In genomic region chr10:72260588-72261322, GRCh38 we compare ENCODE assay signal across 1 cellular context.
TF ChIP-seq lines count a peak whose summit lies in the region.

No MANE protein-coding gene starts in this region.

TF ChIP-seq in HepG2, 621 proteins besides CTCF, POLR2A, EP300 and RAD21 (continued from another document and continues in another):
- TF ChIP-seq TERF1 (CRISPR knock-in tag; IDR thresholded peaks at IDR 0.05) (no peak), ATM (IDR thresholded peaks at IDR 0.05; ENCODE audit: borderline replicate concordance) (no peak), NR3C1 (CRISPR knock-in tag; IDR thresholded peaks at IDR 0.05) (no peak), SRSF9 (IDR thresholded peaks at IDR 0.05; ENCODE audit: borderline replicate concordance, insufficient read depth, low read depth, low read length, poor library complexity, severe bottlenecking) (no peak), ZNF772 (CRISPR knock-in tag; IDR thresholded peaks at IDR 0.05) (0 out of 2 replicates have a peak, but pooled peaks have one; percentile 52), ZKSCAN8 (CRISPR knock-in tag; IDR thresholded peaks at IDR 0.05; ENCODE audit: borderline replicate concordance) (peak; percentile 81; the same call in 1 of the 2 replicates), CREB3 (CRISPR knock-in tag; IDR thresholded peaks at IDR 0.05) (no peak), ZNF891 (CRISPR knock-in tag; IDR thresholded peaks at IDR 0.05) (no peak), ZMYM2 (CRISPR knock-in tag; IDR thresholded peaks at IDR 0.05) (peak; percentile 48; the same call in 1 of the 2 replicates), REL (CRISPR knock-in tag; conservative IDR thresholded peaks at IDR 0.05) (no peak), ZNF746 (CRISPR knock-in tag; IDR thresholded peaks at IDR 0.05) (peak; percentile 95), FOXK1 (CRISPR knock-in tag; IDR thresholded peaks at IDR 0.05; ENCODE audit: borderline replicate concordance, low read depth) (peak; percentile 26; the same call in 1 of the 2 replicates), ZFY (CRISPR knock-in tag; IDR thresholded peaks at IDR 0.05) (no peak; the same call in none of the 2 replicates), NFATC3 (CRISPR knock-in tag; IDR thresholded peaks at IDR 0.05) (no peak), ZSCAN30 (CRISPR knock-in tag; IDR thresholded peaks at IDR 0.05) (no peak), RXRB (CRISPR knock-in tag; IDR thresholded peaks at IDR 0.05; ENCODE audit: borderline replicate concordance) (peak; percentile 83), FOXO1 (CRISPR knock-in tag; IDR thresholded peaks at IDR 0.05) (no peak; the same call in 1 of the 2 replicates), NR2F1 (CRISPR knock-in tag; IDR thresholded peaks at IDR 0.05) (peak in 1 of 2 experiments; percentile 2; a peak in 1 of 4 replicates), ZNF496 (CRISPR knock-in tag; IDR thresholded peaks at IDR 0.05; ENCODE audit: insufficient replicate concordance) (no peak), ZNF577 (CRISPR knock-in tag; IDR thresholded peaks at IDR 0.05; ENCODE audit: borderline replicate concordance, low read depth) (no peak), REPIN1 (CRISPR knock-in tag; IDR thresholded peaks at IDR 0.05; ENCODE audit: borderline replicate concordance, low read depth) (0 out of 2 replicates have a peak, but pooled peaks have one; percentile 29), ZNF670 (CRISPR knock-in tag; IDR thresholded peaks at IDR 0.05; ENCODE audit: borderline replicate concordance) (peak; percentile 87), ZBTB20 (CRISPR knock-in tag; IDR thresholded peaks at IDR 0.05; ENCODE audit: borderline replicate concordance, low read depth) (peak; percentile 64; the same call in 1 of the 2 replicates), HIC2 (CRISPR knock-in tag; IDR thresholded peaks at IDR 0.05; ENCODE audit: low read depth) (peak; percentile 76), RARA (CRISPR knock-in tag; IDR thresholded peaks at IDR 0.05) (peak; percentile 81), ZNF12 (CRISPR knock-in tag; IDR thresholded peaks at IDR 0.05) (no peak), ZBTB46 (CRISPR knock-in tag; IDR thresholded peaks at IDR 0.05; ENCODE audit: borderline replicate concordance) (no peak), ZNF34 (CRISPR knock-in tag; IDR thresholded peaks at IDR 0.05; ENCODE audit: borderline replicate concordance) (no peak), FOXK2 (IDR thresholded peaks at IDR 0.05) (no peak), CEBPG (CRISPR knock-in tag; IDR thresholded peaks at IDR 0.05) (peak; percentile 33), ZNF776 (CRISPR knock-in tag; IDR thresholded peaks at IDR 0.05) (no peak), ZBTB26 (CRISPR knock-in tag; IDR thresholded peaks at IDR 0.05; ENCODE audit: borderline replicate concordance) (no peak; the same call in 1 of the 2 replicates), YEATS4 (CRISPR knock-in tag; IDR thresholded peaks at IDR 0.05; ENCODE audit: borderline replicate concordance) (peak; percentile 70; the same call in 1 of the 2 replicates), ZNF792 (CRISPR knock-in tag; IDR thresholded peaks at IDR 0.05) (peak; percentile 60), JUNB (CRISPR knock-in tag; IDR thresholded peaks at IDR 0.05; ENCODE audit: borderline replicate concordance) (no peak; the same call in 1 of the 2 replicates), ZNF766 (CRISPR knock-in tag; IDR thresholded peaks at IDR 0.05; ENCODE audit: borderline replicate concordance) (0 out of 2 replicates have a peak, but pooled peaks have one; percentile 24), TEF (CRISPR knock-in tag; IDR thresholded peaks at IDR 0.05) (no peak), MBNL3 (CRISPR knock-in tag; conservative IDR thresholded peaks at IDR 0.05) (no peak)
- TF ChIP-seq, protein P1, sequence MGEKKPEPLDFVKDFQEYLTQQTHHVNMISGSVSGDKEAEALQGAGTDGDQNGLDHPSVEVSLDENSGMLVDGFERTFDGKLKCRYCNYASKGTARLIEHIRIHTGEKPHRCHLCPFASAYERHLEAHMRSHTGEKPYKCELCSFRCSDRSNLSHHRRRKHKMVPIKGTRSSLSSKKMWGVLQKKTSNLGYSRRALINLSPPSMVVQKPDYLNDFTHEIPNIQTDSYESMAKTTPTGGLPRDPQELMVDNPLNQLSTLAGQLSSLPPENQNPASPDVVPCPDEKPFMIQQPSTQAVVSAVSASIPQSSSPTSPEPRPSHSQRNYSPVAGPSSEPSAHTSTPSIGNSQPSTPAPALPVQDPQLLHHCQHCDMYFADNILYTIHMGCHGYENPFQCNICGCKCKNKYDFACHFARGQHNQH (CRISPR knock-in tag; IDR thresholded peaks at IDR 0.05) = peak; percentile 82
- TF ChIP-seq, protein P2, sequence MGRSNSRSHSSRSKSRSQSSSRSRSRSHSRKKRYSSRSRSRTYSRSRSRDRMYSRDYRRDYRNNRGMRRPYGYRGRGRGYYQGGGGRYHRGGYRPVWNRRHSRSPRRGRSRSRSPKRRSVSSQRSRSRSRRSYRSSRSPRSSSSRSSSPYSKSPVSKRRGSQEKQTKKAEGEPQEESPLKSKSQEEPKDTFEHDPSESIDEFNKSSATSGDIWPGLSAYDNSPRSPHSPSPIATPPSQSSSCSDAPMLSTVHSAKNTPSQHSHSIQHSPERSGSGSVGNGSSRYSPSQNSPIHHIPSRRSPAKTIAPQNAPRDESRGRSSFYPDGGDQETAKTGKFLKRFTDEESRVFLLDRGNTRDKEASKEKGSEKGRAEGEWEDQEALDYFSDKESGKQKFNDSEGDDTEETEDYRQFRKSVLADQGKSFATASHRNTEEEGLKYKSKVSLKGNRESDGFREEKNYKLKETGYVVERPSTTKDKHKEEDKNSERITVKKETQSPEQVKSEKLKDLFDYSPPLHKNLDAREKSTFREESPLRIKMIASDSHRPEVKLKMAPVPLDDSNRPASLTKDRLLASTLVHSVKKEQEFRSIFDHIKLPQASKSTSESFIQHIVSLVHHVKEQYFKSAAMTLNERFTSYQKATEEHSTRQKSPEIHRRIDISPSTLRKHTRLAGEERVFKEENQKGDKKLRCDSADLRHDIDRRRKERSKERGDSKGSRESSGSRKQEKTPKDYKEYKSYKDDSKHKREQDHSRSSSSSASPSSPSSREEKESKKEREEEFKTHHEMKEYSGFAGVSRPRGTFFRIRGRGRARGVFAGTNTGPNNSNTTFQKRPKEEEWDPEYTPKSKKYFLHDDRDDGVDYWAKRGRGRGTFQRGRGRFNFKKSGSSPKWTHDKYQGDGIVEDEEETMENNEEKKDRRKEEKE (IDR thresholded peaks at IDR 0.05) = no peak
- TF ChIP-seq, protein P3, sequence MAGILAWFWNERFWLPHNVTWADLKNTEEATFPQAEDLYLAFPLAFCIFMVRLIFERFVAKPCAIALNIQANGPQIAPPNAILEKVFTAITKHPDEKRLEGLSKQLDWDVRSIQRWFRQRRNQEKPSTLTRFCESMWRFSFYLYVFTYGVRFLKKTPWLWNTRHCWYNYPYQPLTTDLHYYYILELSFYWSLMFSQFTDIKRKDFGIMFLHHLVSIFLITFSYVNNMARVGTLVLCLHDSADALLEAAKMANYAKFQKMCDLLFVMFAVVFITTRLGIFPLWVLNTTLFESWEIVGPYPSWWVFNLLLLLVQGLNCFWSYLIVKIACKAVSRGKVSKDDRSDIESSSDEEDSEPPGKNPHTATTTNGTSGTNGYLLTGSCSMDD (CRISPR knock-in tag; IDR thresholded peaks at IDR 0.05) = no peak
- TF ChIP-seq, protein P4, sequence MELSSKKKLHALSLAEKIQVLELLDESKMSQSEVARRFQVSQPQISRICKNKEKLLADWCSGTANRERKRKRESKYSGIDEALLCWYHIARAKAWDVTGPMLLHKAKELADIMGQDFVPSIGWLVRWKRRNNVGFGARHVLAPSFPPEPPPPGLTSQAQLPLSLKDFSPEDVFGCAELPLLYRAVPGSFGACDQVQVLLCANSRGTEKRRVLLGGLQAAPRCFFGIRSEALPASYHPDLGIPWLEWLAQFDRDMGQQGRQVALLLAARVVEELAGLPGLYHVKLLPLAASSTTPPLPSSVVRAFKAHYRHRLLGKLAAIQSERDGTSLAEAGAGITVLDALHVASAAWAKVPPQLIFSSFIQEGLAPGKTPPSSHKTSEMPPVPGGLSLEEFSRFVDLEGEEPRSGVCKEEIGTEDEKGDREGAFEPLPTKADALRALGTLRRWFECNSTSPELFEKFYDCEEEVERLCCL (CRISPR knock-in tag; IDR thresholded peaks at IDR 0.05; ENCODE audit: borderline replicate concordance) = peak; percentile 67; the same call in 1 of the 2 replicates
- TF ChIP-seq, protein P5, sequence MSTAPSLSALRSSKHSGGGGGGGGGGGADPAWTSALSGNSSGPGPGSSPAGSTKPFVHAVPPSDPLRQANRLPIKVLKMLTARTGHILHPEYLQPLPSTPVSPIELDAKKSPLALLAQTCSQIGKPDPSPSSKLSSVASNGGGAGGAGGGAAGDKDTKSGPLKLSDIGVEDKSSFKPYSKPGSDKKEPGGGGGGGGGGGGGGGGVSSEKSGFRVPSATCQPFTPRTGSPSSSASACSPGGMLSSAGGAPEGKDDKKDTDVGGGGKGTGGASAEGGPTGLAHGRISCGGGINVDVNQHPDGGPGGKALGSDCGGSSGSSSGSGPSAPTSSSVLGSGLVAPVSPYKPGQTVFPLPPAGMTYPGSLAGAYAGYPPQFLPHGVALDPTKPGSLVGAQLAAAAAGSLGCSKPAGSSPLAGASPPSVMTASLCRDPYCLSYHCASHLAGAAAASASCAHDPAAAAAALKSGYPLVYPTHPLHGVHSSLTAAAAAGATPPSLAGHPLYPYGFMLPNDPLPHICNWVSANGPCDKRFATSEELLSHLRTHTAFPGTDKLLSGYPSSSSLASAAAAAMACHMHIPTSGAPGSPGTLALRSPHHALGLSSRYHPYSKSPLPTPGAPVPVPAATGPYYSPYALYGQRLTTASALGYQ (CRISPR knock-in tag; IDR thresholded peaks at IDR 0.05) = no peak; the same call in 1 of the 2 replicates
- TF ChIP-seq, protein P6, sequence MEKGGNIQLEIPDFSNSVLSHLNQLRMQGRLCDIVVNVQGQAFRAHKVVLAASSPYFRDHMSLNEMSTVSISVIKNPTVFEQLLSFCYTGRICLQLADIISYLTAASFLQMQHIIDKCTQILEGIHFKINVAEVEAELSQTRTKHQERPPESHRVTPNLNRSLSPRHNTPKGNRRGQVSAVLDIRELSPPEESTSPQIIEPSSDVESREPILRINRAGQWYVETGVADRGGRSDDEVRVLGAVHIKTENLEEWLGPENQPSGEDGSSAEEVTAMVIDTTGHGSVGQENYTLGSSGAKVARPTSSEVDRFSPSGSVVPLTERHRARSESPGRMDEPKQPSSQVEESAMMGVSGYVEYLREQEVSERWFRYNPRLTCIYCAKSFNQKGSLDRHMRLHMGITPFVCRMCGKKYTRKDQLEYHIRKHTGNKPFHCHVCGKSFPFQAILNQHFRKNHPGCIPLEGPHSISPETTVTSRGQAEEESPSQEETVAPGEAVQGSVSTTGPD (CRISPR knock-in tag; IDR thresholded peaks at IDR 0.05) = no peak
